ENCODE assay signal across 6 cellular contexts in genomic region chr5:174192901-174193300, GRCh38.
"Had no signal": no experiment of that assay in that cellular context is flagged by ENCODE, and none has a peak within 500 bp of the region (broad histone marks: within the 10 kb centered on the region; RNA-seq: fewer than 3 reads in every experiment).

No MANE protein-coding gene starts in this region.

- H3K4me3 Mint-ChIP-seq: GM23338, HFFc6, IgD-negative memory B cell had no signal

- DNase-seq: HFFc6, KBM-7 had no signal

- ATAC-seq: GM23338, HCT116, HepG2 had no signal

- H3K27ac Mint-ChIP-seq: GM23338, HFFc6 had no signal

- H3K27me3 Mint-ChIP-seq: IgD-negative memory B cell had no signal

- H3K4me1 Mint-ChIP-seq: IgD-negative memory B cell had no signal

- H3K9me3 Mint-ChIP-seq: GM23338, IgD-negative memory B cell had no signal

- H3K36me3 Mint-ChIP-seq: IgD-negative memory B cell had no signal
